22 cellular contexts compared by ENCODE assay signal in the genomic region with DNA sequence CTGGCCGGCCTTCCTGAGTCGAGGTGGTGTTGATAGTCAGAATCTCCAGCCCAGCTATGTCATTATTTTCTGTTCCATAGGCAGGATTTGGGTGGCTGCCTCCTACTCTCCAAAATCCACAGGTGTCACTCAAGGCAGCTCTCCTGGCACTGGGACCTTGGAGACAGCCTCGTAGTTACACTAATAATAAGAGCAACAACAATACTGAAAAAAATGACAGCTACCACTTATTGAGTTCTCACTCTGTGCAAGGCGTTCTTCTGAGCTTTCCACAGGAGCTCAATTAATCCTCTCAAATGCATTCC. TPM values are rescaled to one million over a fixed set of nuclear protein-coding genes. Genes with fewer than 3 reads are reported as not detected.
"Had no signal": no experiment of that assay in that cellular context is flagged by ENCODE, and none has a peak within 500 bp of the region (broad histone marks: within the 10 kb centered on the region; RNA-seq: fewer than 3 reads in every experiment).

No MANE protein-coding gene starts in this region.

- H3K27me3 ChIP-seq: hepatocyte had no signal

- H3K27ac Mint-ChIP-seq: activated naive CD4-positive, alpha-beta T cell treated with anti-CD3 and anti-CD28 coated beads for 36 hours; activated naive CD8-positive, alpha-beta T cell treated with anti-CD3 and anti-CD28 coated beads, Interleukin-2, amount 50 U/mL, for 24 hours; activated T-helper 17 cell treated with anti-CD3 and anti-CD28 coated beads, Interleukin-2, amount 50 U/mL, for 72 hours; nephron; progenitor cell of endocrine pancreas had no signal

- H3K9me3 Mint-ChIP-seq: activated naive CD4-positive, alpha-beta T cell treated with anti-CD3 and anti-CD28 coated beads for 36 hours; activated naive CD8-positive, alpha-beta T cell treated with anti-CD3 and anti-CD28 coated beads, Interleukin-2, amount 50 U/mL, for 24 hours; activated T-helper 17 cell treated with anti-CD3 and anti-CD28 coated beads, Interleukin-2, amount 50 U/mL, for 72 hours had no signal

- H3K4me3 Mint-ChIP-seq: activated naive CD4-positive, alpha-beta T cell treated with anti-CD3 and anti-CD28 coated beads for 36 hours; activated naive CD8-positive, alpha-beta T cell treated with anti-CD3 and anti-CD28 coated beads, Interleukin-2, amount 50 U/mL, for 24 hours; activated T-helper 17 cell treated with anti-CD3 and anti-CD28 coated beads, Interleukin-2, amount 50 U/mL, for 72 hours; nephron had no signal

- H3K4me3 ChIP-seq: hepatocyte had no signal

- H3K4me1 Mint-ChIP-seq: activated naive CD8-positive, alpha-beta T cell treated with anti-CD3 and anti-CD28 coated beads, Interleukin-2, amount 50 U/mL, for 24 hours; activated T-helper 17 cell treated with anti-CD3 and anti-CD28 coated beads, Interleukin-2, amount 50 U/mL, for 72 hours; nephron had no signal

- H3K27ac ChIP-seq: hepatocyte had no signal

- DNase-seq: activated CD4-positive, alpha-beta T cell treated with anti-CD3 and anti-CD28 coated beads, Interleukin-2, amount 50 U/mL, for 48 hours; activated naive CD4-positive, alpha-beta T cell treated with anti-CD3 and anti-CD28 coated beads for 36 hours; activated naive CD8-positive, alpha-beta T cell treated with anti-CD3 and anti-CD28 coated beads, Interleukin-2, amount 50 U/mL, for 24 hours; aorta; erythroblast; occipital lobe; right cardiac atrium; small intestine; stimulated activated CD4-positive, alpha-beta T cell treated with anti-CD3 and anti-CD28 coated beads, Interleukin-4, amount 100 ng/mL, for 4 hours; stimulated activated CD8-positive, alpha-beta memory T cell treated with anti-CD3 and anti-CD28 coated beads, Interleukin-4, amount 100 ng/mL, for 48 hours; stimulated activated naive CD4-positive, alpha-beta T cell treated with Interleukin-2 at 50 U/mL for 16 hours; T1000; trophoblast cell had no signal

- H3K27me3 Mint-ChIP-seq: progenitor cell of endocrine pancreas had no signal

- ATAC-seq: activated naive CD8-positive, alpha-beta T cell treated with anti-CD3 and anti-CD28 coated beads, Interleukin-2, amount 50 U/mL, for 24 hours; activated T-helper 17 cell treated with anti-CD3 and anti-CD28 coated beads, Interleukin-2, amount 50 U/mL, for 72 hours had no signal

RNA-seq across cellular contexts. Expression of a gene that starts 12.2 kb away (rescaled TPM):
- total RNA-seq: activated naive CD4-positive, alpha-beta T cell treated with anti-CD3 and anti-CD28 coated beads for 36 hours; activated T-helper 17 cell treated with anti-CD3 and anti-CD28 coated beads, Interleukin-2, amount 50 U/mL, for 72 hours; aorta; bronchial epithelial cell; cerebellum; dermis microvascular lymphatic vessel endothelial cell; glomerular endothelial cell; hepatocyte; mesenteric fat pad; occipital lobe; right cardiac atrium had no signal
- polyA plus RNA-seq: aorta, hepatocyte, right cardiac atrium had no signal

RNA-seq across cellular contexts. Expression of a gene that starts 17.9 kb away (rescaled TPM):
- total RNA-seq: activated naive CD4-positive, alpha-beta T cell treated with anti-CD3 and anti-CD28 coated beads for 36 hours; activated T-helper 17 cell treated with anti-CD3 and anti-CD28 coated beads, Interleukin-2, amount 50 U/mL, for 72 hours; aorta; cerebellum; dermis microvascular lymphatic vessel endothelial cell; glomerular endothelial cell; hepatocyte; mesenteric fat pad; occipital lobe; right cardiac atrium had no signal

RNA-seq across cellular contexts. Expression of a gene that starts 20.6 kb away (rescaled TPM):
- total RNA-seq: activated naive CD4-positive, alpha-beta T cell treated with anti-CD3 and anti-CD28 coated beads for 36 hours; activated T-helper 17 cell treated with anti-CD3 and anti-CD28 coated beads, Interleukin-2, amount 50 U/mL, for 72 hours; aorta; cerebellum; dermis microvascular lymphatic vessel endothelial cell; glomerular endothelial cell; hepatocyte; mesenteric fat pad; occipital lobe; progenitor cell of endocrine pancreas had no signal

RNA-seq across cellular contexts. Expression of a gene that starts 27.5 kb away (rescaled TPM):
- total RNA-seq: activated naive CD4-positive, alpha-beta T cell treated with anti-CD3 and anti-CD28 coated beads for 36 hours; activated T-helper 17 cell treated with anti-CD3 and anti-CD28 coated beads, Interleukin-2, amount 50 U/mL, for 72 hours; aorta; glomerular endothelial cell; mesenteric fat pad; occipital lobe; progenitor cell of endocrine pancreas had no signal

RNA-seq across cellular contexts. Expression of a gene that starts 35.7 kb away (rescaled TPM):
- total RNA-seq: bronchial epithelial cell, cerebellum, dermis microvascular lymphatic vessel endothelial cell, glomerular endothelial cell, mesenteric fat pad, occipital lobe had no signal
- polyA plus RNA-seq: hepatocyte, right cardiac atrium had no signal
